Comparison of ENCODE assay signal across 8 cellular contexts in the genomic region with DNA sequence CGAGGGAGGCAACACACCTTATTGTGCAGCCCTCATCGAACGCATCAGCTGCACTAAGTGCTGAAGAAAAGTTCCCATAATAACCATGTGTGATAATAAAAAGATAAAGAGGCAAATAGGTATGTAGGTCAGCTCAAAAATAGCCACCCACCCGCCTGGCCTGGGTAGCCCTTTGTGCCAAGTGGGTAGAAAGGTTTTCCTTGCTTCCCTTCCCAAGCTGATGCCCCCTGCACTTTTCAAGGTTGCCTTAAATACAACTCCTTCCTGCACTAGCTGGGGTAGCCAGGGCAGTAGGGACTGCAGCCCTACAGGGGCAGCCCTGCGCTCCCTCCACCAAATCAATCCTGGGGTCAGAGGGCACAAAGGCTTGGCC. TPM values are rescaled to one million over a fixed set of nuclear protein-coding genes. Genes with fewer than 3 reads are reported as not detected.
DNase-seq lines count a peak whose midpoint lies in the region; ATAC-seq, FAIRE-seq and TF ChIP-seq lines count a peak whose summit lies in the region.

No MANE protein-coding gene starts in this region.

- peak overlapping the region; percentile 91 for H3K4me2 ChIP-seq in Karpas-422 (ENCODE audit: low read depth, low read length, poor library complexity, severe bottlenecking)

- no peaks in the 10 kb centered on the region for H3K36me3 Mint-ChIP-seq in naive B cell

- FAIRE-seq in D721Med (lab: Jason Lieb, UNC) = no peak

- CTCF ChIA-PET in A673 (lab: Charles Lee) = interaction anchor here (0.9 kb wide), 1 partner anchor 15 kb away, joined by 5 read pairs; no protein-coding TSS in a partner anchor

- H3K9me3 ChIP-seq in A673 (ENCODE audit: low read depth, low read length, poor library complexity, severe bottlenecking) (no peaks in the 10 kb centered on the region), Karpas-422 (ENCODE audit: low read length) (no peaks in the 10 kb centered on the region), colonic mucosa (no peaks in the 10 kb centered on the region)

- H3K36me3 ChIP-seq in A673 (ENCODE audit: insufficient read depth, low read length, poor library complexity, severe bottlenecking) (no peaks in the 10 kb centered on the region), Karpas-422 (ENCODE audit: insufficient read depth, low read length) (no peaks in the 10 kb centered on the region), colonic mucosa (no peaks in the 10 kb centered on the region)

- H2AFZ ChIP-seq in Karpas-422 (ENCODE audit: low read length) = peak overlapping the region; percentile 21; the same call in 1 of the 2 replicates

- H3K9ac ChIP-seq in Karpas-422 (ENCODE audit: low read length) (peak overlapping the region; percentile 62), colonic mucosa (ENCODE audit: low read depth in 2 of 2, low read length in 2 of 2) (peak overlapping the region in 1 of 2 donors; percentile 83)

- H3K4me3 Mint-ChIP-seq in naive B cell = peak overlapping the region; percentile 79 to 96 (median 91)

- H3K4me1 Mint-ChIP-seq in naive B cell = peaks cover 49 to 73% (median 64%) of the 10 kb centered on the region in 3 donors

- H3K27me3 Mint-ChIP-seq in naive B cell = no peaks in the 10 kb centered on the region

- no peaks in the 10 kb centered on the region for H3K9me2 ChIP-seq in Karpas-422 (replicated peaks; ENCODE audit: insufficient read depth, low read length)

- H3K4me3 ChIP-seq in A673 (ENCODE audit: low read depth, low read length, poor library complexity, severe bottlenecking) (peak overlapping the region; percentile 45), Karpas-422 (ENCODE audit: low read length) (peak overlapping the region; percentile 70; the same call in 1 of the 2 replicates), colonic mucosa (peak overlapping the region; percentile 48)

- H3K27ac Mint-ChIP-seq in naive B cell = peak overlapping the region in 5 of 6 donors; percentile 56 to 93 (median 86)

- no peak for ATAC-seq in naive B cell (ENCODE audit: low read depth in 2 of 2)

- no peaks in the 10 kb centered on the region for H3K79me2 ChIP-seq in Karpas-422 (ENCODE audit: low read length)

- H3K27me3 ChIP-seq in A673 (replicated peaks; ENCODE audit: insufficient read depth, low read depth, low read length, poor library complexity) (no peaks in the 10 kb centered on the region), Karpas-422 (ENCODE audit: low read length) (no peaks in the 10 kb centered on the region), colonic mucosa (no peaks in the 10 kb centered on the region)

- H3K27ac ChIP-seq in A673 (ENCODE audit: low read depth, low read length, poor library complexity, severe bottlenecking) = peak overlapping the region; percentile 86
- peak overlapping the region; percentile 37 for H3K27ac ChIP-seq in Karpas-422 (ENCODE audit: low read length)
- H3K27ac ChIP-seq in colonic mucosa = peak overlapping the region; percentile 90

- H4K20me1 ChIP-seq in Karpas-422 (ENCODE audit: insufficient read depth, low read depth, low read length) = no peaks in the 10 kb centered on the region

- H3K4me1 ChIP-seq in A673 (ENCODE audit: insufficient read depth, low read length, poor library complexity, severe bottlenecking) (peaks cover 47% of the 10 kb centered on the region), Karpas-422 (ENCODE audit: low read length) (peaks cover 42% of the 10 kb centered on the region), colonic mucosa (peaks cover 21% of the 10 kb centered on the region)

- BruUV-seq in A673 (replicated peaks; lab: Mats Ljungman, UMichigan) = no TSS peak

- POLR2A ChIA-PET in A673 (lab: Charles Lee; ENCODE audit: low non-redundant PET) = interaction anchor here (0.7 to 1.2 kb wide), 2 partner anchors 13 to 15 kb away, joined by 3 read pairs; no protein-coding TSS in a partner anchor

- intact Hi-C loops in A673 (cut with micrococcal nuclease; ENCODE audit: unreplicated experiment) = no loop called here
- intact Hi-C loops in colonic mucosa (cut with DNase I) = no loop called here

- DNase-seq in A673 (ENCODE audit: low spot score) (no peak), Karpas-422 (no peak), colonic mucosa (no peak), naive B cell (no peak), D721Med (ENCODE audit: insufficient read length, low spot score) (no peak), middle frontal gyrus (ENCODE audit: extremely low spot score, low spot score) (no peak), EL (no peak), DMS153 treated with DMSO at 0.1 percent for 48 hours (lab: John Stamatoyannopoulos, UW; ENCODE audit: unreplicated experiment) (no peak)

- TF ChIP-seq CTCF in A673 (conservative IDR thresholded peaks at IDR 0.05; ENCODE audit: low read depth, low read length) (no peak), colonic mucosa (IDR thresholded peaks at IDR 0.05) (no peak), D721Med (IDR thresholded peaks at IDR 0.05; ENCODE audit: insufficient read depth, missing control alignments) (no peak)

- H3K9me3 Mint-ChIP-seq in naive B cell = no peaks in the 10 kb centered on the region

RNA-seq across cellular contexts. Expression of a gene that starts 13.5 kb away (rescaled TPM):
- total RNA-seq in A673 (2021) = 20.7 and 39.6 TPM in 2 replicates
- 331 and 583 TPM in 2 replicates for total RNA-seq in Karpas-422 (2014; rRNA removed; shearing (Covaris generic); ENCODE audit: low replicate concordance)
- total RNA-seq in colonic mucosa = 100 to 1,000 TPM in 1 of 2 donors, 10 to 100 TPM in 1; 45.5 to 147 TPM
- 100 to 1,000 TPM in 1 of 6 donors, 10 to 100 TPM in 5; 22.6 to 124 (median 78.2) TPM for polyA plus RNA-seq in naive B cell (ENCODE audit: low read depth in 6 of 6)

RNA-seq across cellular contexts. Expression of a gene that starts 44.1 kb away (rescaled TPM):
- 40.2 and 43.1 TPM in 2 replicates for total RNA-seq in A673 (2021)
- total RNA-seq in Karpas-422 (2014; rRNA removed; shearing (Covaris generic); ENCODE audit: low replicate concordance) = 26.0 and 27.8 TPM in 2 replicates
- total RNA-seq in colonic mucosa = 10 to 100 TPM; 16.2 to 19.2 TPM
- polyA plus RNA-seq in naive B cell (ENCODE audit: low read depth in 6 of 6) = 10 to 100 TPM; 43.8 to 69.0 (median 48.4) TPM

RNA-seq across cellular contexts. Expression of a gene that starts 44.4 kb away (rescaled TPM):
- total RNA-seq in A673 (2021) (57.6 and 62.5 TPM in 2 replicates), colonic mucosa (10 to 100 TPM; 63.2 to 85.2 TPM)
- 90.4 and 129 TPM in 2 replicates for total RNA-seq in Karpas-422 (2014; rRNA removed; shearing (Covaris generic); ENCODE audit: low replicate concordance)
- 100 to 1,000 TPM; 485 to 708 (median 561) TPM for polyA plus RNA-seq in naive B cell (ENCODE audit: low read depth in 6 of 6)

Comparison
In these comparisons a context has a peak if more than half of its experiments do, and no peak if none do; other contexts are left out.
1. H3K27ac ChIP-seq: peak in every context shown above with its lines; median percentile 90 in colonic mucosa; 86 in A673; 37 in Karpas-422.